ENCODE assay signal across 13 cellular contexts in genomic region chr5:148145916-148146315, GRCh38. TPM values are rescaled to one million over a fixed set of nuclear protein-coding genes. Genes with fewer than 3 reads are reported as not detected.
DNase-seq lines count a peak whose midpoint lies in the region; ATAC-seq, FAIRE-seq and TF ChIP-seq lines count a peak whose summit lies in the region.
"Had no signal": no experiment of that assay in that cellular context is flagged by ENCODE, and none has a peak within 500 bp of the region (broad histone marks: within the 10 kb centered on the region; RNA-seq: fewer than 3 reads in every experiment).

No MANE protein-coding gene starts in this region.

- in situ Hi-C loops in mammary epithelial cell (cut with MboI; ENCODE audit: low sequenced_read_pairs in 2 of 2) (no loop called here), HepG2 (cut with HindIII; ENCODE audit: extremely low pct_ligation_motif_present, low pct_unique_long_range_greater_than_20kb) (no loop called here)

- H3K4me2 ChIP-seq in mammary epithelial cell (ENCODE audit: insufficient read depth, low read depth, low read length) (peak overlapping the region; percentile 28), HepG2 (ENCODE audit: low read depth, low read length) (no peak overlapping the region; the same call in 1 of the 2 replicates), MM.1S (ENCODE audit: low read depth, low read length) (no peak overlapping the region)

- H3K27ac ChIP-seq in mammary epithelial cell (ENCODE audit: insufficient read depth, low read depth, low read length) (no peak overlapping the region), HepG2 (ENCODE audit: extremely low read length, insufficient read depth, low read length) (no peak overlapping the region), MM.1S (ENCODE audit: low read length) (no peak overlapping the region)
- no peak overlapping the region for H3K27ac ChIP-seq in naive thymus-derived CD4-positive, alpha-beta T cell (ENCODE audit: low read depth, low read length)
- H3K27ac ChIP-seq: psoas muscle had no signal

- H3K9me2 ChIP-seq in MM.1S (replicated peaks; ENCODE audit: insufficient read depth, low read length): no peaks in the 10 kb centered on the region

- TF ChIP-seq CTCF in mammary epithelial cell (conservative IDR thresholded peaks at IDR 0.05 in 1 of 2, IDR thresholded peaks at IDR 0.05 in 1 of 2; ENCODE audit: extremely low read depth in 1 of 2, insufficient read depth in 1 of 2, low read depth in 1 of 2, low read length in 2 of 2) (no peak), HepG2 (CRISPR knock-in tag; IDR thresholded peaks at IDR 0.05) (no peak), MM.1S (IDR thresholded peaks at IDR 0.05; ENCODE audit: low read length) (no peak)

- no peak overlapping the region for H3K4me3 ChIP-seq in mammary epithelial cell (replicated peaks in 1 of 3; ENCODE audit: insufficient read depth in 1 of 3, low read depth in 2 of 3, low read length in 3 of 3)
- no peak overlapping the region for H3K4me3 ChIP-seq in HepG2 (replicated peaks in 1 of 3; ENCODE audit: insufficient read depth in 1 of 3, low read depth in 2 of 3, low read length in 3 of 3)
- no peak overlapping the region for H3K4me3 ChIP-seq in naive thymus-derived CD4-positive, alpha-beta T cell (ENCODE audit: low read length)
- no peak overlapping the region for H3K4me3 ChIP-seq in MM.1S (ENCODE audit: low read length)
- H3K4me3 ChIP-seq: psoas muscle had no signal

- peaks cover 0 to 32% (median 13%) of the 10 kb centered on the region in 5 donors for H3K27me3 Mint-ChIP-seq in naive thymus-derived CD4-positive, alpha-beta T cell
- H3K27me3 Mint-ChIP-seq: dendritic cell treated with granulocyte-macrophage colony-stimulating factor and Interleukin-4, amounts not matched to agents 40 ng/mL and 50 ng/mL, for 4 days had no signal

- CTCF ChIA-PET in mammary epithelial cell (lab: Charles Lee; ENCODE audit: low non-redundant PET): interaction anchor here (0.6 kb wide), 1 partner anchor 63 kb away, joined by 3 read pairs; no protein-coding TSS in a partner anchor
- CTCF ChIA-PET in HepG2 (lab: Yijun Ruan, JAX; ENCODE audit: low intra/inter-chr PET ratio, low total read pairs): no interaction called here
- CTCF ChIA-PET in naive thymus-derived CD4-positive, alpha-beta T cell (lab: Charles Lee): interaction anchor here (0.7 kb wide), 1 partner anchor 103 kb away, joined by 4 read pairs; no protein-coding TSS in a partner anchor

- peak; percentile 83 for FAIRE-seq in HepG2 (lab: Jason Lieb, UNC)
- FAIRE-seq: G401.6 had no signal

- H3K4me3 Mint-ChIP-seq in naive thymus-derived CD4-positive, alpha-beta T cell: no peak overlapping the region
- H3K4me3 Mint-ChIP-seq: dendritic cell treated with granulocyte-macrophage colony-stimulating factor and Interleukin-4, amounts not matched to agents 40 ng/mL and 50 ng/mL, for 4 days had no signal

- H3K9ac ChIP-seq in mammary epithelial cell (ENCODE audit: insufficient read depth, low read length): no peak overlapping the region
- H3K9ac ChIP-seq in HepG2 (ENCODE audit: insufficient read depth, low read depth, low read length): no peak overlapping the region
- H3K9ac ChIP-seq in MM.1S (ENCODE audit: low read length): no peak overlapping the region

- H2AFZ ChIP-seq in mammary epithelial cell (ENCODE audit: low read depth, low read length): no peak overlapping the region
- no peak overlapping the region for H2AFZ ChIP-seq in HepG2 (ENCODE audit: low read length)
- no peak overlapping the region for H2AFZ ChIP-seq in MM.1S (ENCODE audit: low read length)

- H3K4me1 Mint-ChIP-seq in naive thymus-derived CD4-positive, alpha-beta T cell: no peaks in the 10 kb centered on the region

- POLR2A ChIA-PET in HepG2 (lab: Yijun Ruan, JAX): interaction anchor here (0.6 to 0.7 kb wide), 2 partner anchors 252 to 655 kb away, joined by 3 to 4 read pairs; no protein-coding TSS in a partner anchor
- POLR2A ChIA-PET in naive thymus-derived CD4-positive, alpha-beta T cell (lab: Charles Lee): no interaction called here

- H3K36me3 ChIP-seq in mammary epithelial cell (ENCODE audit: insufficient read depth, low read length) (no peaks in the 10 kb centered on the region), HepG2 (replicated peaks in 1 of 2; ENCODE audit: control insufficient read depth in 1 of 2, insufficient read depth in 2 of 2, low read length in 2 of 2) (no peaks in the 10 kb centered on the region), MM.1S (replicated peaks; ENCODE audit: insufficient read depth, low read length) (no peaks in the 10 kb centered on the region)
- H3K36me3 ChIP-seq in naive thymus-derived CD4-positive, alpha-beta T cell (ENCODE audit: control insufficient read depth in 2 of 3, insufficient read depth in 3 of 3, low read length in 3 of 3): no peaks in the 10 kb centered on the region

- peaks cover 0 to 6% (median 0%) of the 10 kb centered on the region in 11 donors for H3K9me3 Mint-ChIP-seq in naive thymus-derived CD4-positive, alpha-beta T cell
- H3K9me3 Mint-ChIP-seq: dendritic cell treated with granulocyte-macrophage colony-stimulating factor and Interleukin-4, amounts not matched to agents 40 ng/mL and 50 ng/mL, for 4 days had no signal

- H3K36me3 Mint-ChIP-seq in naive thymus-derived CD4-positive, alpha-beta T cell: no peaks in the 10 kb centered on the region

- TF ChIP-seq POLR2A in HepG2 (IDR thresholded peaks at IDR 0.05; ENCODE audit: insufficient read depth in 1 of 2, low read depth in 2 of 2, low read length in 2 of 2): no peak

- H3K4me1 ChIP-seq in mammary epithelial cell (ENCODE audit: insufficient read depth, low read length) (no peaks in the 10 kb centered on the region), HepG2 (ENCODE audit: insufficient read depth, low read length) (peaks cover 35% of the 10 kb centered on the region), MM.1S (ENCODE audit: low read length) (no peaks in the 10 kb centered on the region)
- H3K4me1 ChIP-seq in naive thymus-derived CD4-positive, alpha-beta T cell (ENCODE audit: control insufficient read depth in 2 of 2, insufficient read depth in 2 of 2, low read length in 2 of 2): no peaks in the 10 kb centered on the region
- H3K4me1 ChIP-seq: psoas muscle had no signal

- DNase-seq in SIG-M5 treated with dmso at 0.1 percent for 504 hours (lab: John Stamatoyannopoulos, UW; ENCODE audit: unreplicated experiment) (peak; percentile 67), SIG-M5 (lab: John Stamatoyannopoulos, UW) (no peak), mammary epithelial cell (peak; percentile 81), HepG2 (ENCODE audit: low spot score) (peak; percentile 77), SW480 (ENCODE audit: low spot score) (no peak), MM.1S (no peak)
- DNase-seq in naive thymus-derived CD4-positive, alpha-beta T cell: no peak
- DNase-seq: HCEC 1CT, MV-4-11, psoas muscle had no signal

- dilution Hi-C loops in mammary epithelial cell (cut with HindIII; ENCODE audit: low sequenced_read_pairs): loop anchor here (25.0 kb wide), 1 partner anchor 284 kb away; no protein-coding TSS in a partner anchor

- no peaks in the 10 kb centered on the region for H3K79me2 ChIP-seq in mammary epithelial cell (ENCODE audit: insufficient read depth, low read length)
- no peaks in the 10 kb centered on the region for H3K79me2 ChIP-seq in HepG2 (ENCODE audit: insufficient read depth, low read length)
- H3K79me2 ChIP-seq in MM.1S (ENCODE audit: low read length): no peaks in the 10 kb centered on the region

- H3K9me3 ChIP-seq in mammary epithelial cell (replicated peaks; ENCODE audit: insufficient read depth, low read length) (no peaks in the 10 kb centered on the region), HepG2 (ENCODE audit: low read length) (no peaks in the 10 kb centered on the region), MM.1S (replicated peaks; ENCODE audit: insufficient read depth, low read length) (no peaks in the 10 kb centered on the region)
- no peaks in the 10 kb centered on the region for H3K9me3 ChIP-seq in naive thymus-derived CD4-positive, alpha-beta T cell (ENCODE audit: control insufficient read depth in 2 of 3, low read length in 3 of 3)
- H3K9me3 ChIP-seq: psoas muscle had no signal

- H3K27ac Mint-ChIP-seq in naive thymus-derived CD4-positive, alpha-beta T cell: no peak overlapping the region
- H3K27ac Mint-ChIP-seq: dendritic cell treated with granulocyte-macrophage colony-stimulating factor and Interleukin-4, amounts not matched to agents 40 ng/mL and 50 ng/mL, for 4 days had no signal

- ATAC-seq in HepG2: peak; percentile 83
- ATAC-seq in naive thymus-derived CD4-positive, alpha-beta T cell: no peak
- ATAC-seq in SK-N-SH treated with all-trans-retinoic acid at 6 μM for 48 hours: no peak
- ATAC-seq: psoas muscle had no signal

- H4K20me1 ChIP-seq in mammary epithelial cell (ENCODE audit: insufficient read depth, low read length) (no peaks in the 10 kb centered on the region), HepG2 (ENCODE audit: insufficient read depth, low read length) (no peaks in the 10 kb centered on the region), MM.1S (ENCODE audit: insufficient read depth, low read length) (no peaks in the 10 kb centered on the region)

- TF ChIP-seq EP300 in HepG2 (IDR thresholded peaks at IDR 0.05; ENCODE audit: low read depth in 2 of 2, low read length in 2 of 2): peak in 1 of 2 experiments; percentile 60; a peak in 2 of 4 replicates
- TF ChIP-seq EP300 in HepG2 (CRISPR knock-in tag; IDR thresholded peaks at IDR 0.05; ENCODE audit: borderline replicate concordance): peak; percentile 34; the same call in 1 of the 2 replicates

- H3K27me3 ChIP-seq in mammary epithelial cell (ENCODE audit: insufficient read depth, low read length) (no peaks in the 10 kb centered on the region), HepG2 (ENCODE audit: control insufficient read depth in 1 of 2, insufficient read depth in 2 of 2, low read length in 2 of 2) (no peaks in the 10 kb centered on the region), MM.1S (replicated peaks; ENCODE audit: insufficient read depth, low read length) (no peaks in the 10 kb centered on the region)
- H3K27me3 ChIP-seq in naive thymus-derived CD4-positive, alpha-beta T cell (ENCODE audit: control insufficient read depth in 2 of 2, insufficient read depth in 2 of 2, low read length in 2 of 2): no peaks in the 10 kb centered on the region

- H3F3A ChIP-seq in MM.1S (ENCODE audit: insufficient read depth, low read length): no peaks in the 10 kb centered on the region

- TF ChIP-seq RAD21 in HepG2 (CRISPR knock-in tag; IDR thresholded peaks at IDR 0.05): no peak

- intact Hi-C loops in mammary epithelial cell (cut with micrococcal nuclease): no loop called here
- intact Hi-C loops in HepG2 (cut with micrococcal nuclease; ENCODE audit: unreplicated experiment): loop anchor here (10.0 kb wide), 2 partner anchors 239 to 311 kb away; partner anchors contain the start of genes FBXO38 and SPINK1
- intact Hi-C loops in naive thymus-derived CD4-positive, alpha-beta T cell (cut with micrococcal nuclease): no loop called here

- no TSS peak for BruUV-seq in mammary epithelial cell (replicated peaks; lab: Mats Ljungman, UMichigan)
- no TSS peak for BruUV-seq in HepG2 (replicated peaks; lab: Mats Ljungman, UMichigan)

RNA-seq across cellular contexts. Expression of gene SPINK14, which starts 22.4 kb away (rescaled TPM):
- not detected for total RNA-seq in mammary epithelial cell
- not detected for polyA plus RNA-seq in mammary epithelial cell
- polyA minus RNA-seq in mammary epithelial cell: not detected
- total RNA-seq in HepG2 (2016; rRNA removed; fragmentation: Illumina TruSeq; extraction: Trizol): not detected in 2 replicates
- total RNA-seq in HepG2 (2016; cell fraction: cytosol; rRNA removed; fragmentation: Illumina TruSeq; extraction: Trizol; ENCODE audit: low read depth): not detected in 2 replicates
- total RNA-seq in HepG2 (2016; cell fraction: insoluble cytoplasmic fraction; rRNA removed; fragmentation: Illumina TruSeq; extraction: Trizol): not detected in 2 replicates
- not detected in 2 replicates for total RNA-seq in HepG2 (2016; cell fraction: membrane; rRNA removed; fragmentation: Illumina TruSeq; extraction: Trizol)
- not detected in 2 replicates for total RNA-seq in HepG2 (2016; cell fraction: nucleus; rRNA removed; fragmentation: Illumina TruSeq; extraction: Trizol)
- polyA plus RNA-seq in HepG2 (2011; rRNA removed): not detected in 2 replicates
- not detected in 2 replicates for polyA plus RNA-seq in HepG2 (2011; cell fraction: cytosol; rRNA removed)
- polyA plus RNA-seq in HepG2 (2011; cell fraction: nucleus; rRNA removed): not detected in 2 replicates
- polyA plus RNA-seq in HepG2 (2012): not detected in 2 replicates
- polyA plus RNA-seq in HepG2 (2016; cell fraction: cytosol; fragmentation: Illumina TruSeq; extraction: Trizol; ENCODE audit: low read depth): not detected in 2 replicates
- not detected in 2 replicates for polyA plus RNA-seq in HepG2 (2016; cell fraction: insoluble cytoplasmic fraction; fragmentation: Illumina TruSeq; extraction: Trizol; ENCODE audit: low read depth)
- polyA plus RNA-seq in HepG2 (2016; cell fraction: membrane; fragmentation: Illumina TruSeq; extraction: Trizol; ENCODE audit: low read depth): not detected in 2 replicates
- not detected in 2 replicates for polyA plus RNA-seq in HepG2 (2016; cell fraction: nucleus; fragmentation: Illumina TruSeq; extraction: Trizol; ENCODE audit: insufficient read depth, low read depth)
- not detected in 2 replicates for polyA minus RNA-seq in HepG2 (2011; rRNA and poly(A)+ RNA removed; ENCODE audit: low replicate concordance)
- polyA minus RNA-seq in HepG2 (2011; cell fraction: cytosol; rRNA and poly(A)+ RNA removed): not detected in 2 replicates
- not detected in 2 replicates for polyA minus RNA-seq in HepG2 (2011; cell fraction: nucleus; rRNA and poly(A)+ RNA removed)
- total RNA-seq in naive thymus-derived CD4-positive, alpha-beta T cell: not detected
- not detected for polyA plus RNA-seq in naive thymus-derived CD4-positive, alpha-beta T cell
- total RNA-seq: psoas muscle had no signal
- polyA plus RNA-seq: psoas muscle had no signal

RNA-seq across cellular contexts. Expression of gene SPINK6, which starts 56.9 kb away (rescaled TPM):
- total RNA-seq in mammary epithelial cell: 10 to 100 TPM in 1 of 2 donors, 1 to 10 TPM in 1; 4.8 to 10.8 TPM
- polyA plus RNA-seq in mammary epithelial cell: 5.3 TPM
- not detected for polyA minus RNA-seq in mammary epithelial cell
- not detected in 2 replicates for total RNA-seq in HepG2 (2016; rRNA removed; fragmentation: Illumina TruSeq; extraction: Trizol)
- not detected in 2 replicates for total RNA-seq in HepG2 (2016; cell fraction: cytosol; rRNA removed; fragmentation: Illumina TruSeq; extraction: Trizol; ENCODE audit: low read depth)
- not detected in 2 replicates for total RNA-seq in HepG2 (2016; cell fraction: insoluble cytoplasmic fraction; rRNA removed; fragmentation: Illumina TruSeq; extraction: Trizol)
- not detected in 2 replicates for total RNA-seq in HepG2 (2016; cell fraction: membrane; rRNA removed; fragmentation: Illumina TruSeq; extraction: Trizol)
- not detected in 2 replicates for total RNA-seq in HepG2 (2016; cell fraction: nucleus; rRNA removed; fragmentation: Illumina TruSeq; extraction: Trizol)
- polyA plus RNA-seq in HepG2 (2011; rRNA removed): not detected in 2 replicates
- not detected in 2 replicates for polyA plus RNA-seq in HepG2 (2011; cell fraction: cytosol; rRNA removed)
- not detected in 2 replicates for polyA plus RNA-seq in HepG2 (2011; cell fraction: nucleus; rRNA removed)
- polyA plus RNA-seq in HepG2 (2012): not detected in 2 replicates
- polyA plus RNA-seq in HepG2 (2016; cell fraction: cytosol; fragmentation: Illumina TruSeq; extraction: Trizol; ENCODE audit: low read depth): not detected in 2 replicates
- not detected in 2 replicates for polyA plus RNA-seq in HepG2 (2016; cell fraction: insoluble cytoplasmic fraction; fragmentation: Illumina TruSeq; extraction: Trizol; ENCODE audit: low read depth)
- not detected in 2 replicates for polyA plus RNA-seq in HepG2 (2016; cell fraction: membrane; fragmentation: Illumina TruSeq; extraction: Trizol; ENCODE audit: low read depth)
- polyA plus RNA-seq in HepG2 (2016; cell fraction: nucleus; fragmentation: Illumina TruSeq; extraction: Trizol; ENCODE audit: insufficient read depth, low read depth): not detected in 2 replicates
- not detected in 2 replicates for polyA minus RNA-seq in HepG2 (2011; rRNA and poly(A)+ RNA removed; ENCODE audit: low replicate concordance)
- polyA minus RNA-seq in HepG2 (2011; cell fraction: cytosol; rRNA and poly(A)+ RNA removed): not detected in 2 replicates
- not detected in 2 replicates for polyA minus RNA-seq in HepG2 (2011; cell fraction: nucleus; rRNA and poly(A)+ RNA removed)
- not detected for total RNA-seq in naive thymus-derived CD4-positive, alpha-beta T cell
- polyA plus RNA-seq in naive thymus-derived CD4-positive, alpha-beta T cell: not detected
- total RNA-seq: psoas muscle had no signal
- polyA plus RNA-seq: psoas muscle had no signal

Comparison
In these comparisons a context has a peak if more than half of its experiments do, and no peak if none do; other contexts are left out.
1. DNase-seq: peak in SIG-M5 treated with dmso at 0.1 percent for 504 hours (single experiment), mammary epithelial cell (single experiment) and HepG2 (single experiment); none in SIG-M5 (single experiment), SW480 (single experiment), naive thymus-derived CD4-positive, alpha-beta T cell (0 of 9) and MM.1S (single experiment).